ENCODE assay signal across 9 cellular contexts in genomic region chr3:141393151-141394076, GRCh38. TPM values are rescaled to one million over a fixed set of nuclear protein-coding genes. Genes with fewer than 3 reads are reported as not detected.
DNase-seq lines count a peak whose midpoint lies in the region; ATAC-seq and TF ChIP-seq lines count a peak whose summit lies in the region.
"Had no signal": no experiment of that assay in that cellular context is flagged by ENCODE, and none has a peak within 500 bp of the region (broad histone marks: within the 10 kb centered on the region; RNA-seq: fewer than 3 reads in every experiment).

No MANE protein-coding gene starts in this region.

- H3K27me3 Mint-ChIP-seq in Caco-2 (ENCODE audit: insufficient read depth, unreplicated experiment), result no peaks in the 10 kb centered on the region
- H3K27me3 Mint-ChIP-seq in endothelial cell (ENCODE audit: unreplicated experiment), result peaks cover 2% of the 10 kb centered on the region
- no peaks in the 10 kb centered on the region for H3K27me3 Mint-ChIP-seq in osteocyte (ENCODE audit: unreplicated experiment)

- H3K27ac Mint-ChIP-seq in Caco-2 (ENCODE audit: unreplicated experiment) (peak overlapping the region; percentile 15), endothelial cell (ENCODE audit: unreplicated experiment) (peak overlapping the region; percentile 87), osteocyte (ENCODE audit: unreplicated experiment) (peak overlapping the region; percentile 84)

- H3K36me3 Mint-ChIP-seq in Caco-2 (ENCODE audit: insufficient read depth, unreplicated experiment) (peaks cover 40% of the 10 kb centered on the region), endothelial cell (ENCODE audit: low read depth, unreplicated experiment) (peaks cover 21% of the 10 kb centered on the region), osteocyte (ENCODE audit: unreplicated experiment) (peaks cover 20% of the 10 kb centered on the region)

- no TSS peak for BruUV-seq in Caco-2 (replicated peaks; lab: Mats Ljungman, UMichigan)

- H3K9me3 Mint-ChIP-seq in Caco-2 (ENCODE audit: unreplicated experiment) (no peaks in the 10 kb centered on the region), endothelial cell (ENCODE audit: unreplicated experiment) (peaks cover 10% of the 10 kb centered on the region), osteocyte (ENCODE audit: unreplicated experiment) (peaks cover 16% of the 10 kb centered on the region)

- CTCF ChIA-PET in Caco-2 (lab: Charles Lee), result no interaction called here

- ATAC-seq in GM21381 (IDR thresholded peaks at IDR 0.05; ENCODE audit: unreplicated experiment), result no peak

- TF ChIP-seq CTCF in Caco-2 (IDR thresholded peaks at IDR 0.05; ENCODE audit: insufficient read depth in 1 of 2, low read depth in 1 of 2, low read length in 1 of 2, severe bottlenecking in 1 of 2, unreplicated experiment in 1 of 2) (no peak), endothelial cell (IDR thresholded peaks at IDR 0.05; ENCODE audit: unreplicated experiment) (no peak), osteocyte (IDR thresholded peaks at IDR 0.05) (no peak)

- POLR2A ChIA-PET in Caco-2 (lab: Charles Lee), result no interaction called here

- peaks cover 5% of the 10 kb centered on the region; the same call in 1 of the 2 replicates for H3K36me3 ChIP-seq in Caco-2 (ENCODE audit: control insufficient read depth, insufficient read depth, low read length)

- intact Hi-C loops in Caco-2 (cut with micrococcal nuclease; ENCODE audit: unreplicated experiment), result no loop called here

- H3K4me3 Mint-ChIP-seq in Caco-2 (ENCODE audit: unreplicated experiment) (no peak overlapping the region), endothelial cell (ENCODE audit: unreplicated experiment) (peak overlapping the region; percentile 33), osteocyte (ENCODE audit: unreplicated experiment) (no peak overlapping the region)

- peaks cover 10% of the 10 kb centered on the region for H3K4me1 Mint-ChIP-seq in Caco-2 (ENCODE audit: low read depth, unreplicated experiment)
- peaks cover 12% of the 10 kb centered on the region for H3K4me1 Mint-ChIP-seq in endothelial cell (ENCODE audit: unreplicated experiment)
- H3K4me1 Mint-ChIP-seq in osteocyte (ENCODE audit: unreplicated experiment), result peaks cover 36% of the 10 kb centered on the region

- no peak overlapping the region for H3K4me3 ChIP-seq in Caco-2 (ENCODE audit: low read depth, low read length)

- peaks cover 5% of the 10 kb centered on the region; the same call in 1 of the 2 replicates for H3K4me1 ChIP-seq in Caco-2

- no peaks in the 10 kb centered on the region for H3K27me3 ChIP-seq in Caco-2 (replicated peaks; ENCODE audit: control insufficient read depth, insufficient read depth, low read length)

- no peaks in the 10 kb centered on the region for H3K9me3 ChIP-seq in Caco-2

- DNase-seq in Caco-2, result no peak
- peak; percentile 66 for DNase-seq in NCI-H2227 treated with DMSO at 0.1 percent for 48 hours (lab: John Stamatoyannopoulos, UW)
- DNase-seq in endothelial cell (ENCODE audit: low spot score), result no peak
- no peak for DNase-seq in osteocyte (ENCODE audit: extremely low spot score, unreplicated experiment)
- no peak for DNase-seq in NCI-H82 treated with DMSO at 0.1 percent for 48 hours (lab: John Stamatoyannopoulos, UW; ENCODE audit: unreplicated experiment)
- DNase-seq in stimulated activated CD8-positive, alpha-beta memory T cell treated with anti-CD3 and anti-CD28 coated beads, Interleukin-4, amount 100 ng/mL, for 48 hours, result no peak
- DNase-seq in central memory CD4-positive, alpha-beta T cell, result no peak
- DNase-seq: DMS79 had no signal

RNA-seq across cellular contexts. Expression of gene ZBTB38, which starts 25.1 kb away (rescaled TPM):
- total RNA-seq in Caco-2 (2022), result 72.7 and 74.1 TPM in 2 replicates
- 22.5 TPM for total RNA-seq in endothelial cell (ENCODE audit: unreplicated experiment)
- 41.8 and 43.9 TPM in 2 replicates for total RNA-seq in osteocyte

Comparison
In these comparisons a context has a peak if more than half of its experiments do, and no peak if none do; other contexts are left out.
1. H3K27ac Mint-ChIP-seq: peak in every context shown above with its lines; median percentile 87 in endothelial cell; 84 in osteocyte; 15 in Caco-2.